7 cellular contexts compared by ENCODE assay signal in genomic region chr11:123559418-123559817, GRCh38.
A peak's percentile ranks its signal among the peaks of the same experiment; 100 is the strongest.
DNase-seq lines count a peak whose midpoint lies in the region; ATAC-seq, FAIRE-seq and TF ChIP-seq lines count a peak whose summit lies in the region.

No MANE protein-coding gene starts in this region.

- no peak for FAIRE-seq in keratinocyte (lab: Jason Lieb, UNC)

- peak overlapping the region; percentile 20 for H2AFZ ChIP-seq in keratinocyte (ENCODE audit: control insufficient read depth, low read length)

- no peaks in the 10 kb centered on the region for H4K20me1 ChIP-seq in keratinocyte (ENCODE audit: control insufficient read depth, extremely low read depth, insufficient read depth, low read length)

- H3K27ac ChIP-seq in keratinocyte (ENCODE audit: control insufficient read depth, insufficient read depth, low read length) (no peak overlapping the region), temporal lobe (ENCODE audit: low read depth, low read length) (peak overlapping the region; percentile 89)

- H3K9me3 ChIP-seq in adipocyte (ENCODE audit: control insufficient read depth, low read length) (no peaks in the 10 kb centered on the region), keratinocyte (ENCODE audit: control insufficient read depth, low read depth, low read length) (no peaks in the 10 kb centered on the region)

- no peak for ATAC-seq in GM19395 (IDR thresholded peaks at IDR 0.05; ENCODE audit: unreplicated experiment)

- H3K4me1 ChIP-seq in adipocyte (ENCODE audit: control insufficient read depth, insufficient read depth, low read length) (peaks cover 7% of the 10 kb centered on the region), keratinocyte (ENCODE audit: control insufficient read depth, extremely low read depth, insufficient read depth, low read length) (peaks cover 2% of the 10 kb centered on the region)

- H3K4me3 ChIP-seq in HFF-Myc (replicated peaks; ENCODE audit: low read depth, low read length) (peak overlapping the region; percentile 32; the same call in 1 of the 2 replicates), adipocyte (ENCODE audit: low read length) (peak overlapping the region; percentile 82), keratinocyte (ENCODE audit: control insufficient read depth in 2 of 3, extremely low read depth in 1 of 3, insufficient read depth in 2 of 3, low read depth in 1 of 3, low read length in 3 of 3) (no peak overlapping the region)

- TF ChIP-seq CTCF in HFF-Myc (IDR thresholded peaks at IDR 0.05; ENCODE audit: low read depth, low read length, missing control alignments) (peak; percentile 6), keratinocyte (optimal IDR thresholded peaks at IDR 0.05 in 1 of 3, IDR thresholded peaks at IDR 0.05 in 1 of 3, conservative IDR thresholded peaks at IDR 0.05 in 1 of 3; ENCODE audit: extremely low read depth in 1 of 3, insufficient read depth in 2 of 3, low read length in 3 of 3) (peak in 1 of 3 experiments; percentile 6)

- no peak for DNase-seq in HFF-Myc (ENCODE audit: extremely low read depth, low read depth)
- peak; percentile 56 for DNase-seq in adipocyte (ENCODE audit: low read depth)
- no peak for DNase-seq in keratinocyte (ENCODE audit: low read depth, low spot score)
- no peak for DNase-seq in NCI-H82 (lab: John Stamatoyannopoulos, UW)
- no peak for DNase-seq in SKM-1 treated with dmso at 0.1 percent for 144 hours (lab: John Stamatoyannopoulos, UW; ENCODE audit: unreplicated experiment)

- H3K36me3 ChIP-seq in adipocyte (ENCODE audit: control insufficient read depth, insufficient read depth, low read length, severe bottlenecking), result no peaks in the 10 kb centered on the region
- no peaks in the 10 kb centered on the region for H3K36me3 ChIP-seq in keratinocyte (ENCODE audit: control insufficient read depth in 2 of 2, extremely low read depth in 1 of 2, insufficient read depth in 2 of 2, low read length in 2 of 2)

- no peaks in the 10 kb centered on the region for H3K9me1 ChIP-seq in keratinocyte (ENCODE audit: control insufficient read depth, extremely low read depth, insufficient read depth, low read length)

- dilution Hi-C loops in keratinocyte (cut with MboI; ENCODE audit: extremely low pct_ligation_motif_present, low sequenced_read_pairs), result no loop called here

- H3K27me3 ChIP-seq in adipocyte (replicated peaks; ENCODE audit: control insufficient read depth, insufficient read depth, low read length) (no peaks in the 10 kb centered on the region), keratinocyte (ENCODE audit: control insufficient read depth, extremely low read depth, insufficient read depth, low read length) (peaks cover 35% of the 10 kb centered on the region)

- H3K4me2 ChIP-seq in keratinocyte (ENCODE audit: control insufficient read depth, extremely low read depth, insufficient read depth, low read depth, low read length), result no peak overlapping the region

- H3K9ac ChIP-seq in adipocyte (ENCODE audit: low read length) (peak overlapping the region; percentile 74), keratinocyte (ENCODE audit: control insufficient read depth, extremely low read depth, insufficient read depth, low read length) (no peak overlapping the region)

- no peaks in the 10 kb centered on the region for H3K79me2 ChIP-seq in keratinocyte (ENCODE audit: control insufficient read depth, insufficient read depth, low read length)

Comparison
In these comparisons a context has a peak if more than half of its experiments do, and no peak if none do; other contexts are left out.
1. H3K4me3 ChIP-seq: peak in HFF-Myc (single experiment) and adipocyte (single experiment); none in keratinocyte (0 of 3).